In genomic region chr6:46734867-46735719, GRCh38 we compare ENCODE assay signal across 8 cellular contexts. TPM values are rescaled to one million over a fixed set of nuclear protein-coding genes. Genes with fewer than 3 reads are reported as not detected.
DNase-seq lines count a peak whose midpoint lies in the region; ATAC-seq and TF ChIP-seq lines count a peak whose summit lies in the region.

Gene PLA2G7, minus strand, starts transcription at chr6:46735375. Its CDS starts 12,484 bp downstream, at chr6:46722891.

- TF ChIP-seq CTCF in AG10803 (conservative IDR thresholded peaks at IDR 0.05; ENCODE audit: low read length) (no peak), left lung (IDR thresholded peaks at IDR 0.05) (no peak)

- peaks cover 86% of the 10 kb centered on the region for H3K27me3 Mint-ChIP-seq in stimulated activated naive CD8-positive, alpha-beta T cell treated with anti-CD3 and anti-CD28 coated beads, Interleukin-15, amount 100 ng/mL, for 72 hours

- H3K27me3 ChIP-seq in MG63, result no peaks in the 10 kb centered on the region
- peaks cover 21 to 54% of the 10 kb centered on the region in 2 donors for H3K27me3 ChIP-seq in left lung

- peaks cover 0 to 13% of the 10 kb centered on the region in 2 donors for H3K4me1 ChIP-seq in left lung

- intact Hi-C loops in left lung (cut with DNase I), result no loop called here

- H3K4me1 Mint-ChIP-seq in stimulated activated naive CD8-positive, alpha-beta T cell treated with anti-CD3 and anti-CD28 coated beads, Interleukin-15, amount 100 ng/mL, for 72 hours, result peaks cover 8% of the 10 kb centered on the region

- peak within 1 kb of the TSS; percentile 23; the same call in 1 of the 2 replicates for H3K4me3 ChIP-seq in AG10803 (ENCODE audit: low read length)
- peak within 1 kb of the TSS; percentile 31 for H3K4me3 ChIP-seq in MG63
- H3K4me3 ChIP-seq in left lung, result peak within 1 kb of the TSS; percentile 50 to 51

- DNase-seq in AG10803 (ENCODE audit: low read depth), result no peak
- DNase-seq in MG63, result peak; percentile 8
- peak; percentile 51 for DNase-seq in cerebellum (ENCODE audit: low spot score)
- peak; percentile 58 to 81 for DNase-seq in left lung
- DNase-seq in stimulated activated naive CD8-positive, alpha-beta T cell treated with anti-CD3 and anti-CD28 coated beads, Interleukin-15, amount 100 ng/mL, for 72 hours, result no peak
- DNase-seq in A172 (ENCODE audit: low spot score), result no peak
- DNase-seq in AML-193 (lab: John Stamatoyannopoulos, UW), result no peak

- H3K27ac Mint-ChIP-seq in stimulated activated naive CD8-positive, alpha-beta T cell treated with anti-CD3 and anti-CD28 coated beads, Interleukin-15, amount 100 ng/mL, for 72 hours, result no peak within 1 kb of the TSS

- peak within 1 kb of the TSS in 1 of 2 donors; percentile 48 for H3K27ac ChIP-seq in left lung

- H3K9me3 Mint-ChIP-seq in stimulated activated naive CD8-positive, alpha-beta T cell treated with anti-CD3 and anti-CD28 coated beads, Interleukin-15, amount 100 ng/mL, for 72 hours, result no peaks in the 10 kb centered on the region

- peak; percentile 80 for ATAC-seq in left lung
- peak; percentile 43 for ATAC-seq in stimulated activated naive CD8-positive, alpha-beta T cell treated with anti-CD3 and anti-CD28 coated beads, Interleukin-15, amount 100 ng/mL, for 72 hours
- ATAC-seq in HG03442 (IDR thresholded peaks at IDR 0.05; ENCODE audit: unreplicated experiment), result no peak

- no peaks in the 10 kb centered on the region for H3K36me3 ChIP-seq in MG63
- no peaks in the 10 kb centered on the region for H3K36me3 ChIP-seq in left lung

- H3K9me3 ChIP-seq in MG63 (no peaks in the 10 kb centered on the region), left lung (no peaks in the 10 kb centered on the region)

- peak within 1 kb of the TSS; percentile 23 to 66 for H3K4me3 Mint-ChIP-seq in stimulated activated naive CD8-positive, alpha-beta T cell treated with anti-CD3 and anti-CD28 coated beads, Interleukin-15, amount 100 ng/mL, for 72 hours

RNA-seq across cellular contexts. Expression of gene PLA2G7, which starts in this region (rescaled TPM):
- total RNA-seq in MG63 (2014; rRNA removed; shearing (Covaris generic); ENCODE audit: low replicate concordance), result not detected in 2 replicates
- total RNA-seq in cerebellum, result 5.8 TPM
- 10 to 100 TPM; 19.6 to 32.1 TPM for total RNA-seq in left lung
- not detected in 2 replicates for total RNA-seq in A172 (2014; rRNA removed; shearing (Covaris generic))

Comparison
In these comparisons a context has a peak if more than half of its experiments do, and no peak if none do; other contexts are left out.
1. Peak in DNase-seq and H3K4me3 ChIP-seq in MG63; RNA of the gene not detected or under 1 TPM.
2. DNase-seq: peak in cerebellum (single experiment) and left lung (2 of 2); none in AG10803 (single experiment), stimulated activated naive CD8-positive, alpha-beta T cell treated with anti-CD3 and anti-CD28 coated beads, Interleukin-15, amount 100 ng/mL, for 72 hours (0 of 2), A172 (single experiment) and AML-193 (0 of 2).
3. Peak in every context shown above with its lines, with median percentiles within 50 percentile points of each other: H3K4me3 ChIP-seq.